Comparison of ENCODE assay signal across 1 cellular context in genomic region chr20:50061151-50062005, GRCh38.
A peak's percentile ranks its signal among the peaks of the same experiment; 100 is the strongest.
TF ChIP-seq lines count a peak whose summit lies in the region.

No MANE protein-coding gene starts in this region.

TF ChIP-seq in HepG2, 621 proteins besides CTCF, POLR2A, EP300 and RAD21 (continued from another document):
- TF ChIP-seq PATZ1 (CRISPR knock-in tag; IDR thresholded peaks at IDR 0.05) (no peak), ZNF142 (CRISPR knock-in tag; IDR thresholded peaks at IDR 0.05) (peak; percentile 49; the same call in 1 of the 2 replicates), MIXL1 (CRISPR knock-in tag; IDR thresholded peaks at IDR 0.05) (no peak), ZBTB7B (CRISPR knock-in tag; IDR thresholded peaks at IDR 0.05) (no peak), TCF7L2 (IDR thresholded peaks at IDR 0.05; ENCODE audit: low read depth, low read length) (no peak), MEIS2 (CRISPR knock-in tag; IDR thresholded peaks at IDR 0.05) (0 out of 2 replicates have a peak, but pooled peaks have one; percentile 24), EHMT2 (IDR thresholded peaks at IDR 0.05; ENCODE audit: borderline replicate concordance, low read depth, low read length) (no peak), RBM39 (IDR thresholded peaks at IDR 0.05; ENCODE audit: low read depth, low read length, poor library complexity, severe bottlenecking) (no peak), YEATS2 (CRISPR knock-in tag; IDR thresholded peaks at IDR 0.05; ENCODE audit: borderline replicate concordance) (no peak)
- TF ChIP-seq, protein P1, sequence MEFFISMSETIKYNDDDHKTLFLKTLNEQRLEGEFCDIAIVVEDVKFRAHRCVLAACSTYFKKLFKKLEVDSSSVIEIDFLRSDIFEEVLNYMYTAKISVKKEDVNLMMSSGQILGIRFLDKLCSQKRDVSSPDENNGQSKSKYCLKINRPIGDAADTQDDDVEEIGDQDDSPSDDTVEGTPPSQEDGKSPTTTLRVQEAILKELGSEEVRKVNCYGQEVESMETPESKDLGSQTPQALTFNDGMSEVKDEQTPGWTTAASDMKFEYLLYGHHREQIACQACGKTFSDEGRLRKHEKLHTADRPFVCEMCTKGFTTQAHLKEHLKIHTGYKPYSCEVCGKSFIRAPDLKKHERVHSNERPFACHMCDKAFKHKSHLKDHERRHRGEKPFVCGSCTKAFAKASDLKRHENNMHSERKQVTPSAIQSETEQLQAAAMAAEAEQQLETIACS (CRISPR knock-in tag; IDR thresholded peaks at IDR 0.05), result 0 out of 2 replicates have a peak, but pooled peaks have one; percentile 25
- TF ChIP-seq, protein P2, sequence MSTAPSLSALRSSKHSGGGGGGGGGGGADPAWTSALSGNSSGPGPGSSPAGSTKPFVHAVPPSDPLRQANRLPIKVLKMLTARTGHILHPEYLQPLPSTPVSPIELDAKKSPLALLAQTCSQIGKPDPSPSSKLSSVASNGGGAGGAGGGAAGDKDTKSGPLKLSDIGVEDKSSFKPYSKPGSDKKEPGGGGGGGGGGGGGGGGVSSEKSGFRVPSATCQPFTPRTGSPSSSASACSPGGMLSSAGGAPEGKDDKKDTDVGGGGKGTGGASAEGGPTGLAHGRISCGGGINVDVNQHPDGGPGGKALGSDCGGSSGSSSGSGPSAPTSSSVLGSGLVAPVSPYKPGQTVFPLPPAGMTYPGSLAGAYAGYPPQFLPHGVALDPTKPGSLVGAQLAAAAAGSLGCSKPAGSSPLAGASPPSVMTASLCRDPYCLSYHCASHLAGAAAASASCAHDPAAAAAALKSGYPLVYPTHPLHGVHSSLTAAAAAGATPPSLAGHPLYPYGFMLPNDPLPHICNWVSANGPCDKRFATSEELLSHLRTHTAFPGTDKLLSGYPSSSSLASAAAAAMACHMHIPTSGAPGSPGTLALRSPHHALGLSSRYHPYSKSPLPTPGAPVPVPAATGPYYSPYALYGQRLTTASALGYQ (CRISPR knock-in tag; IDR thresholded peaks at IDR 0.05), result 0 out of 2 replicates have a peak, but pooled peaks have one; percentile 23
- TF ChIP-seq, protein P3, sequence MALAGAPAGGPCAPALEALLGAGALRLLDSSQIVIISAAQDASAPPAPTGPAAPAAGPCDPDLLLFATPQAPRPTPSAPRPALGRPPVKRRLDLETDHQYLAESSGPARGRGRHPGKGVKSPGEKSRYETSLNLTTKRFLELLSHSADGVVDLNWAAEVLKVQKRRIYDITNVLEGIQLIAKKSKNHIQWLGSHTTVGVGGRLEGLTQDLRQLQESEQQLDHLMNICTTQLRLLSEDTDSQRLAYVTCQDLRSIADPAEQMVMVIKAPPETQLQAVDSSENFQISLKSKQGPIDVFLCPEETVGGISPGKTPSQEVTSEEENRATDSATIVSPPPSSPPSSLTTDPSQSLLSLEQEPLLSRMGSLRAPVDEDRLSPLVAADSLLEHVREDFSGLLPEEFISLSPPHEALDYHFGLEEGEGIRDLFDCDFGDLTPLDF (CRISPR knock-in tag; IDR thresholded peaks at IDR 0.05), result no peak
